1 cellular context compared by ENCODE assay signal in the genomic region with DNA sequence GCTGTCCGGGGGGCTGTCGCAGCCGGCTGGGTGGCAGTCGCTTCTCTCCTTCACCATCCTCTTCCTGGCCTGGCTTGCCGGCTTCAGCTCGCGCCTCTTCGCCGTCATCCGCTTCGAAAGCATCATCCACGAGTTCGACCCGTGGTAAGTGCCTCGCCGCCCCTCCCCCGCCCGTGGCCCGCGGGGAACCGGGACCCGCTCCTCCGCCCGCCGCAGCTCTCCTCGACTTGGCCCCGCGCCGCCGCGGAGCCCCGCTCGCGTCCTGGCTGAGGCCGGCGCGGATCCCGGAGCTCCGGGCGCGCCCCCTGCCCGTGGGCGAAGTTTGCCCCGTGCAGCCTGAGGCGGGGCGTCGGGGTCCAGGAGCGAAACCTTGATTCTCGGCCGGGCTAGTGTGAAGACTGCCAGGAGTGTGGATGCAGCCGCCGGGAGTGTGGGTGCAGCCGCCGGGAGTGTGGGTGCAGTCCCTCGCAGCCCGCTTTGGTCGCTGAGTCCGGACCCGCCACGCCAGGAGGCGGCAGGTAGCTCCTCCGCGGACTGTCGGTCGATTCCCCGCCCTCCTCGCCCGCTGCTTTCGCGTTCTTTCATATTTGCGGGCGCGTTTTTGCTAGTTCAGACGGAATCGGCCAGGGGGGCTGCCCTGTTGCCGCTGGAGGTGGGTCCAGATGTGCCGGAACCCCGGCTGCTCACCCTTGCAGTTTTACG.
TF ChIP-seq lines count a peak whose summit lies in the region.

No MANE protein-coding gene starts in this region.

TF ChIP-seq in HepG2, 621 proteins besides CTCF, POLR2A, EP300 and RAD21 (continued from another document and continues in another):
- TF ChIP-seq, protein P1, sequence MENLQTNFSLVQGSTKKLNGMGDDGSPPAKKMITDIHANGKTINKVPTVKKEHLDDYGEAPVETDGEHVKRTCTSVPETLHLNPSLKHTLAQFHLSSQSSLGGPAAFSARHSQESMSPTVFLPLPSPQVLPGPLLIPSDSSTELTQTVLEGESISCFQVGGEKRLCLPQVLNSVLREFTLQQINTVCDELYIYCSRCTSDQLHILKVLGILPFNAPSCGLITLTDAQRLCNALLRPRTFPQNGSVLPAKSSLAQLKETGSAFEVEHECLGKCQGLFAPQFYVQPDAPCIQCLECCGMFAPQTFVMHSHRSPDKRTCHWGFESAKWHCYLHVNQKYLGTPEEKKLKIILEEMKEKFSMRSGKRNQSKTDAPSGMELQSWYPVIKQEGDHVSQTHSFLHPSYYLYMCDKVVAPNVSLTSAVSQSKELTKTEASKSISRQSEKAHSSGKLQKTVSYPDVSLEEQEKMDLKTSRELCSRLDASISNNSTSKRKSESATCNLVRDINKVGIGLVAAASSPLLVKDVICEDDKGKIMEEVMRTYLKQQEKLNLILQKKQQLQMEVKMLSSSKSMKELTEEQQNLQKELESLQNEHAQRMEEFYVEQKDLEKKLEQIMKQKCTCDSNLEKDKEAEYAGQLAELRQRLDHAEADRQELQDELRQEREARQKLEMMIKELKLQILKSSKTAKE (CRISPR knock-in tag; IDR thresholded peaks at IDR 0.05; ENCODE audit: borderline replicate concordance), result no peak
- TF ChIP-seq TGIF2 (CRISPR knock-in tag; IDR thresholded peaks at IDR 0.05) (no peak), CCDC6 (CRISPR knock-in tag; IDR thresholded peaks at IDR 0.05) (no peak), ELF1 (CRISPR knock-in tag; IDR thresholded peaks at IDR 0.05) (no peak), ZBTB42 (CRISPR knock-in tag; IDR thresholded peaks at IDR 0.05) (no peak), NFIB (CRISPR knock-in tag; IDR thresholded peaks at IDR 0.05; ENCODE audit: borderline replicate concordance) (no peak), SP4 (CRISPR knock-in tag; IDR thresholded peaks at IDR 0.05) (no peak), PAF1 (CRISPR knock-in tag; IDR thresholded peaks at IDR 0.05) (no peak), FOXM1 (CRISPR knock-in tag; IDR thresholded peaks at IDR 0.05) (no peak), SUZ12 (IDR thresholded peaks at IDR 0.05; ENCODE audit: low read depth, low read length) (no peak), HDAC1 (CRISPR knock-in tag; IDR thresholded peaks at IDR 0.05) (peak; percentile 26), SNAPC2 (CRISPR knock-in tag; IDR thresholded peaks at IDR 0.05) (no peak), GATAD1 (CRISPR knock-in tag; IDR thresholded peaks at IDR 0.05) (no peak; the same call in 1 of the 2 replicates), CBX5 (CRISPR knock-in tag; IDR thresholded peaks at IDR 0.05; ENCODE audit: borderline replicate concordance) (no peak), ZNF709 (CRISPR knock-in tag; IDR thresholded peaks at IDR 0.05) (no peak), ZNF879 (CRISPR knock-in tag; IDR thresholded peaks at IDR 0.05) (no peak), NAIF1 (CRISPR knock-in tag; IDR thresholded peaks at IDR 0.05; ENCODE audit: borderline replicate concordance) (no peak), KDM5A (IDR thresholded peaks at IDR 0.05; ENCODE audit: borderline replicate concordance, low read length) (0 out of 2 replicates have a peak, but pooled peaks have one; percentile 2), TAF1 (CRISPR knock-in tag; IDR thresholded peaks at IDR 0.05) (no peak), ZC3H13 (CRISPR knock-in tag; IDR thresholded peaks at IDR 0.05) (no peak), SRSF1 (optimal IDR thresholded peaks at IDR 0.05; ENCODE audit: low read depth, low read length) (no peak), ZNF567 (CRISPR knock-in tag; IDR thresholded peaks at IDR 0.05; ENCODE audit: borderline replicate concordance) (no peak), ZNF33A (CRISPR knock-in tag; IDR thresholded peaks at IDR 0.05; ENCODE audit: borderline replicate concordance) (no peak), HCFC1 (IDR thresholded peaks at IDR 0.05; ENCODE audit: low read depth, low read length) (no peak), HES4 (CRISPR knock-in tag; IDR thresholded peaks at IDR 0.05; ENCODE audit: borderline replicate concordance) (0 out of 2 replicates have a peak, but pooled peaks have one; percentile 15), ZNF816 (CRISPR knock-in tag; IDR thresholded peaks at IDR 0.05; ENCODE audit: borderline replicate concordance) (no peak), TEAD3 (CRISPR knock-in tag; optimal IDR thresholded peaks at IDR 0.05; ENCODE audit: borderline replicate concordance) (no peak), ZNF138 (CRISPR knock-in tag; IDR thresholded peaks at IDR 0.05; ENCODE audit: low read depth) (peak; percentile 30; the same call in 1 of the 2 replicates), ZKSCAN5 (CRISPR knock-in tag; IDR thresholded peaks at IDR 0.05) (no peak), ZNF446 (CRISPR knock-in tag; IDR thresholded peaks at IDR 0.05) (no peak), ATM (IDR thresholded peaks at IDR 0.05; ENCODE audit: borderline replicate concordance) (no peak), ZNF614 (CRISPR knock-in tag; IDR thresholded peaks at IDR 0.05; ENCODE audit: borderline replicate concordance) (no peak), ZNF335 (CRISPR knock-in tag; IDR thresholded peaks at IDR 0.05) (no peak), ZNF557 (CRISPR knock-in tag; IDR thresholded peaks at IDR 0.05) (no peak), KMT2A (CRISPR knock-in tag; IDR thresholded peaks at IDR 0.05) (peak; percentile 84), ESRRA (CRISPR knock-in tag; IDR thresholded peaks at IDR 0.05; ENCODE audit: low read depth) (no peak), KDM6A (CRISPR knock-in tag; IDR thresholded peaks at IDR 0.05; ENCODE audit: low read depth) (no peak), POGZ (CRISPR knock-in tag; IDR thresholded peaks at IDR 0.05) (no peak), PAX8 (CRISPR knock-in tag; IDR thresholded peaks at IDR 0.05; ENCODE audit: borderline replicate concordance) (no peak), MYNN (CRISPR knock-in tag; IDR thresholded peaks at IDR 0.05; ENCODE audit: low read depth) (no peak), ZFP82 (CRISPR knock-in tag; IDR thresholded peaks at IDR 0.05; ENCODE audit: borderline replicate concordance) (no peak), ZFYVE20 (CRISPR knock-in tag; IDR thresholded peaks at IDR 0.05; ENCODE audit: borderline replicate concordance, low read depth) (peak; percentile 40; the same call in 1 of the 2 replicates), ZNF337 (CRISPR knock-in tag; IDR thresholded peaks at IDR 0.05; ENCODE audit: borderline replicate concordance, low read depth) (0 out of 2 replicates have a peak, but pooled peaks have one; percentile 42), MED1 (CRISPR knock-in tag; IDR thresholded peaks at IDR 0.05) (no peak), SETDB1 (CRISPR knock-in tag; IDR thresholded peaks at IDR 0.05; ENCODE audit: borderline replicate concordance) (no peak)
- TF ChIP-seq, protein P2, sequence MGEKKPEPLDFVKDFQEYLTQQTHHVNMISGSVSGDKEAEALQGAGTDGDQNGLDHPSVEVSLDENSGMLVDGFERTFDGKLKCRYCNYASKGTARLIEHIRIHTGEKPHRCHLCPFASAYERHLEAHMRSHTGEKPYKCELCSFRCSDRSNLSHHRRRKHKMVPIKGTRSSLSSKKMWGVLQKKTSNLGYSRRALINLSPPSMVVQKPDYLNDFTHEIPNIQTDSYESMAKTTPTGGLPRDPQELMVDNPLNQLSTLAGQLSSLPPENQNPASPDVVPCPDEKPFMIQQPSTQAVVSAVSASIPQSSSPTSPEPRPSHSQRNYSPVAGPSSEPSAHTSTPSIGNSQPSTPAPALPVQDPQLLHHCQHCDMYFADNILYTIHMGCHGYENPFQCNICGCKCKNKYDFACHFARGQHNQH (CRISPR knock-in tag; IDR thresholded peaks at IDR 0.05), result no peak
- TF ChIP-seq, protein P3, sequence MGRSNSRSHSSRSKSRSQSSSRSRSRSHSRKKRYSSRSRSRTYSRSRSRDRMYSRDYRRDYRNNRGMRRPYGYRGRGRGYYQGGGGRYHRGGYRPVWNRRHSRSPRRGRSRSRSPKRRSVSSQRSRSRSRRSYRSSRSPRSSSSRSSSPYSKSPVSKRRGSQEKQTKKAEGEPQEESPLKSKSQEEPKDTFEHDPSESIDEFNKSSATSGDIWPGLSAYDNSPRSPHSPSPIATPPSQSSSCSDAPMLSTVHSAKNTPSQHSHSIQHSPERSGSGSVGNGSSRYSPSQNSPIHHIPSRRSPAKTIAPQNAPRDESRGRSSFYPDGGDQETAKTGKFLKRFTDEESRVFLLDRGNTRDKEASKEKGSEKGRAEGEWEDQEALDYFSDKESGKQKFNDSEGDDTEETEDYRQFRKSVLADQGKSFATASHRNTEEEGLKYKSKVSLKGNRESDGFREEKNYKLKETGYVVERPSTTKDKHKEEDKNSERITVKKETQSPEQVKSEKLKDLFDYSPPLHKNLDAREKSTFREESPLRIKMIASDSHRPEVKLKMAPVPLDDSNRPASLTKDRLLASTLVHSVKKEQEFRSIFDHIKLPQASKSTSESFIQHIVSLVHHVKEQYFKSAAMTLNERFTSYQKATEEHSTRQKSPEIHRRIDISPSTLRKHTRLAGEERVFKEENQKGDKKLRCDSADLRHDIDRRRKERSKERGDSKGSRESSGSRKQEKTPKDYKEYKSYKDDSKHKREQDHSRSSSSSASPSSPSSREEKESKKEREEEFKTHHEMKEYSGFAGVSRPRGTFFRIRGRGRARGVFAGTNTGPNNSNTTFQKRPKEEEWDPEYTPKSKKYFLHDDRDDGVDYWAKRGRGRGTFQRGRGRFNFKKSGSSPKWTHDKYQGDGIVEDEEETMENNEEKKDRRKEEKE (IDR thresholded peaks at IDR 0.05), result no peak
- TF ChIP-seq, protein P4, sequence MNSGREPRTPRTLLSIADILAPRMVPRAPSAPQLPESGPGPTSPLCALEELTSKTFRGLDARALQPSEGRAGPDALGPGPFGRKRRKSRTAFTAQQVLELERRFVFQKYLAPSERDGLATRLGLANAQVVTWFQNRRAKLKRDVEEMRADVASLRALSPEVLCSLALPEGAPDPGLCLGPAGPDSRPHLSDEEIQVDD (CRISPR knock-in tag; IDR thresholded peaks at IDR 0.05; ENCODE audit: borderline replicate concordance), result no peak; the same call in 1 of the 2 replicates
- TF ChIP-seq, protein P5, sequence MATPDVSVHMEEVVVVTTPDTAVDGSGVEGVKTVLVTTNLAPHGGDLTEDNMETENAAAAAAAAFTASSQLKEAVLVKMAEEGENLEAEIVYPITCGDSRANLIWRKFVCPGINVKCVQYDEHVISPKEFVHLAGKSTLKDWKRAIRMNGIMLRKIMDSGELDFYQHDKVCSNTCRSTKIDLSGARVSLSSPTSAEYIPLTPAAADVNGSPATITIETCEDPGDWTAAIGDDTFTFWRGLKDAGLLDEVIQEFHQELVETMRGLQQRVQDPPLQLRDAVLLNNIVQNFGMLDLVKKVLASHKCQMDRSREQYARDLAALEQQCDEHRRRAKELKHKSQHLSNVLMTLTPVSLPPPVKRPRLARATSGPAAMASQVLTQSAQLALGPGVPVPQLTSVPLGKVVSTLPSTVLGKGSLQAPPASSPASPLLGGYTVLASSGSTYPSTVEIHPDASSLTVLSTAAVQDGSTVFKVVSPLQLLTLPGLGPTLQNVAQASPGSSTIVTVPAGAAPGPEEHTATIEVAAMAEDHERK (CRISPR knock-in tag; IDR thresholded peaks at IDR 0.05; ENCODE audit: low read depth), result no peak
- TF ChIP-seq, protein P6, sequence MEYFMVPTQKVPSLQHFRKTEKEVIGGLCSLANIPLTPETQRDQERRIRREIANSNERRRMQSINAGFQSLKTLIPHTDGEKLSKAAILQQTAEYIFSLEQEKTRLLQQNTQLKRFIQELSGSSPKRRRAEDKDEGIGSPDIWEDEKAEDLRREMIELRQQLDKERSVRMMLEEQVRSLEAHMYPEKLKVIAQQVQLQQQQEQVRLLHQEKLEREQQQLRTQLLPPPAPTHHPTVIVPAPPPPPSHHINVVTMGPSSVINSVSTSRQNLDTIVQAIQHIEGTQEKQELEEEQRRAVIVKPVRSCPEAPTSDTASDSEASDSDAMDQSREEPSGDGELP (IDR thresholded peaks at IDR 0.05; ENCODE audit: borderline replicate concordance, low read depth), result no peak
- TF ChIP-seq, protein P7, sequence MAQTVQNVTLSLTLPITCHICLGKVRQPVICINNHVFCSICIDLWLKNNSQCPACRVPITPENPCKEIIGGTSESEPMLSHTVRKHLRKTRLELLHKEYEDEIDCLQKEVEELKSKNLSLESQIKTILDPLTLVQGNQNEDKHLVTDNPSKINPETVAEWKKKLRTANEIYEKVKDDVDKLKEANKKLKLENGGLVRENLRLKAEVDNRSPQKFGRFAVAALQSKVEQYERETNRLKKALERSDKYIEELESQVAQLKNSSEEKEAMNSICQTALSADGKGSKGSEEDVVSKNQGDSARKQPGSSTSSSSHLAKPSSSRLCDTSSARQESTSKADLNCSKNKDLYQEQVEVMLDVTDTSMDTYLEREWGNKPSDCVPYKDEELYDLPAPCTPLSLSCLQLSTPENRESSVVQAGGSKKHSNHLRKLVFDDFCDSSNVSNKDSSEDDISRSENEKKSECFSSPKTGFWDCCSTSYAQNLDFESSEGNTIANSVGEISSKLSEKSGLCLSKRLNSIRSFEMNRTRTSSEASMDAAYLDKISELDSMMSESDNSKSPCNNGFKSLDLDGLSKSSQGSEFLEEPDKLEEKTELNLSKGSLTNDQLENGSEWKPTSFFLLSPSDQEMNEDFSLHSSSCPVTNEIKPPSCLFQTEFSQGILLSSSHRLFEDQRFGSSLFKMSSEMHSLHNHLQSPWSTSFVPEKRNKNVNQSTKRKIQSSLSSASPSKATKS (CRISPR knock-in tag; IDR thresholded peaks at IDR 0.05), result no peak
- TF ChIP-seq, protein P8, sequence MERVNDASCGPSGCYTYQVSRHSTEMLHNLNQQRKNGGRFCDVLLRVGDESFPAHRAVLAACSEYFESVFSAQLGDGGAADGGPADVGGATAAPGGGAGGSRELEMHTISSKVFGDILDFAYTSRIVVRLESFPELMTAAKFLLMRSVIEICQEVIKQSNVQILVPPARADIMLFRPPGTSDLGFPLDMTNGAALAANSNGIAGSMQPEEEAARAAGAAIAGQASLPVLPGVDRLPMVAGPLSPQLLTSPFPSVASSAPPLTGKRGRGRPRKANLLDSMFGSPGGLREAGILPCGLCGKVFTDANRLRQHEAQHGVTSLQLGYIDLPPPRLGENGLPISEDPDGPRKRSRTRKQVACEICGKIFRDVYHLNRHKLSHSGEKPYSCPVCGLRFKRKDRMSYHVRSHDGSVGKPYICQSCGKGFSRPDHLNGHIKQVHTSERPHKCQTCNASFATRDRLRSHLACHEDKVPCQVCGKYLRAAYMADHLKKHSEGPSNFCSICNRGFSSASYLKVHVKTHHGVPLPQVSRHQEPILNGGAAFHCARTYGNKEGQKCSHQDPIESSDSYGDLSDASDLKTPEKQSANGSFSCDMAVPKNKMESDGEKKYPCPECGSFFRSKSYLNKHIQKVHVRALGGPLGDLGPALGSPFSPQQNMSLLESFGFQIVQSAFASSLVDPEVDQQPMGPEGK (CRISPR knock-in tag; IDR thresholded peaks at IDR 0.05), result no peak
- TF ChIP-seq, protein P9, sequence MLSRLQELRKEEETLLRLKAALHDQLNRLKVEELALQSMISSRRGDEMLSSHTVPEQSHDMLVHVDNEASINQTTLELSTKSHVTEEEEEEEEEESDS (CRISPR knock-in tag; IDR thresholded peaks at IDR 0.05; ENCODE audit: borderline replicate concordance), result no peak
- TF ChIP-seq, protein P10, sequence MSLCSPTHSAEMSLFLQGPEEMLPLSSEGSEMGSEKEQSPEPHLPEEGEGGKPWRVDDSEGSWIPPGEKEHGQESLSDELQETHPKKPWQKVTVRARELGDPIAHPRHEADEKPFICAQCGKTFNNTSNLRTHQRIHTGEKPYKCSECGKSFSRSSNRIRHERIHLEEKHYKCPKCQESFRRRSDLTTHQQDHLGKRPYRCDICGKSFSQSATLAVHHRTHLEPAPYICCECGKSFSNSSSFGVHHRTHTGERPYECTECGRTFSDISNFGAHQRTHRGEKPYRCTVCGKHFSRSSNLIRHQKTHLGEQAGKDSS (CRISPR knock-in tag; IDR thresholded peaks at IDR 0.05; ENCODE audit: borderline replicate concordance, low read depth), result no peak
